9 cellular contexts compared by ENCODE assay signal in the genomic region with DNA sequence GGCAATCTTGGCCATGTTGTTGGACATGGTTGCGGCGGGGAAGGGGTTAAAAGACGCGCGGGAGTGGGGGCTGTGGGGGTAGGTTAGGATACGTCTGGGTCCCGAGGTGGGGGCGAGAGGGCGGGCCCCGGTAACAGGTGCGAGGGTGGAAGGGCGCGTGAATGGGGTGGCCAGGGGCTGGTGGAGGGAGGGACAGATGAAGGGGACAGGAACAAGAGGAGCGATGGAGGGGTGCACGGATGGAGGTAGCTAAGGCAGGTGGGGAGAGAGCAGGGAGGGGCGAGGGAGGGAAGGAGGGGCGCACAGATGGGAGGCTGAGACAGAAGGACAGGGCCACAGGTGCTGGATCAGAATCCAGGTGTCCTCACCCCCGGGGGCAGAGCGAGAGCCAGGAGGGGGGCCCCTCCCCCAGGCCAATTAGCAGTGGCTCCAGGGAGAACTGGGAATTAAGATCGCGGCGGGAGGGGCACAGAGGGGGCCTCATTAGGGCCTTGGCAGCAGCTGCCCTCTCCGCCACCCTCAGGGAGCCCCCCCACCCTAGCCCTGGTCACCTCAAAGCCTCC. TPM values are rescaled to one million over a fixed set of nuclear protein-coding genes. Genes with fewer than 3 reads are reported as not detected.
DNase-seq lines count a peak whose midpoint lies in the region; ATAC-seq and TF ChIP-seq lines count a peak whose summit lies in the region.
"Had no signal": no experiment of that assay in that cellular context is flagged by ENCODE, and none has a peak within 500 bp of the region (broad histone marks: within the 10 kb centered on the region; RNA-seq: fewer than 3 reads in every experiment).

No MANE protein-coding gene starts in this region.

- WGBS in heart right ventricle, 2 donors: 8 to 11% methylated on average over 23 of the region's 23 CpGs

- H3K36me3 ChIP-seq in heart right ventricle (no peaks in the 10 kb centered on the region), RWPE2 (ENCODE audit: low read depth) (no peaks in the 10 kb centered on the region), tibial artery (no peaks in the 10 kb centered on the region)

- H3K4me1 ChIP-seq in heart right ventricle (peaks cover 3 to 65% (median 36%) of the 10 kb centered on the region in 9 donors), RWPE2 (ENCODE audit: insufficient read depth, poor library complexity, severe bottlenecking) (peaks cover 8% of the 10 kb centered on the region), tibial artery (peaks cover 0 to 40% (median 30%) of the 10 kb centered on the region in 4 donors)

- TF ChIP-seq CTCF in heart right ventricle (IDR thresholded peaks at IDR 0.05): no peak
- TF ChIP-seq CTCF in RWPE2 (IDR thresholded peaks at IDR 0.05; ENCODE audit: poor library complexity, severe bottlenecking): no peak
- no peak for TF ChIP-seq CTCF in foreskin fibroblast (IDR thresholded peaks at IDR 0.05; ENCODE audit: low read depth, low read length)
- TF ChIP-seq CTCF in tibial artery (IDR thresholded peaks at IDR 0.05): no peak

- DNase-seq in heart right ventricle (no peak), Right ventricle myocardium superior (no peak), RWPE2 (ENCODE audit: low spot score) (peak; percentile 60), foreskin fibroblast (no peak), tibial artery (no peak), NCI-H2196 treated with DMSO at 0.1 percent for 48 hours (lab: John Stamatoyannopoulos, UW; ENCODE audit: unreplicated experiment) (no peak)

- H3K4me3 ChIP-seq in heart right ventricle (peak overlapping the region in 6 of 10 donors; percentile 26 to 48 (median 38)), RWPE2 (ENCODE audit: severe bottlenecking) (peak overlapping the region; percentile 27), foreskin fibroblast (ENCODE audit: low read depth in 1 of 2, low read length in 2 of 2) (peak overlapping the region; percentile 26 to 29), tibial artery (peak overlapping the region; percentile 45 to 53)

- no peak for ATAC-seq in heart right ventricle
- ATAC-seq in Right ventricle myocardium superior (ENCODE audit: poor library complexity): no peak
- ATAC-seq in RWPE2 (ENCODE audit: low read depth): no peak
- ATAC-seq in GM21381 (IDR thresholded peaks at IDR 0.05; ENCODE audit: unreplicated experiment): no peak
- no peak for ATAC-seq in GM19035 (IDR thresholded peaks at IDR 0.05; ENCODE audit: unreplicated experiment)

- intact Hi-C loops in heart right ventricle (cut with DNase I) (no loop called here), Right ventricle myocardium superior (cut with DNase I) (no loop called here), tibial artery (cut with DNase I; ENCODE audit: low total_unique reads) (no loop called here)

- H3K27me3 ChIP-seq in heart right ventricle (peaks cover 0 to 69% (median 4%) of the 10 kb centered on the region in 7 donors), RWPE2 (ENCODE audit: insufficient read depth, poor library complexity, severe bottlenecking) (peaks cover 35% of the 10 kb centered on the region), tibial artery (no peaks in the 10 kb centered on the region)

- H3K9me3 ChIP-seq in heart right ventricle: no peaks in the 10 kb centered on the region
- H3K9me3 ChIP-seq in RWPE2 (ENCODE audit: severe bottlenecking): no peaks in the 10 kb centered on the region
- no peaks in the 10 kb centered on the region for H3K9me3 ChIP-seq in tibial artery

- no peak overlapping the region for H3K27ac ChIP-seq in heart right ventricle
- no peak overlapping the region for H3K27ac ChIP-seq in RWPE2 (ENCODE audit: poor library complexity, severe bottlenecking)
- peak overlapping the region; percentile 33 to 65 for H3K27ac ChIP-seq in tibial artery
- H3K27ac ChIP-seq: epithelial cell of prostate had no signal

RNA-seq across cellular contexts. Expression of a gene that starts 1.3 kb away (rescaled TPM):
- total RNA-seq in heart right ventricle: 1 to 10 TPM in 2 of 10 donors, not detected in 8; 1.9 to 5.9 TPM
- polyA plus RNA-seq in heart right ventricle: not detected
- total RNA-seq in Right ventricle myocardium superior: not detected

RNA-seq across cellular contexts. Expression of a gene that starts 9.8 kb away (rescaled TPM):
- total RNA-seq in heart right ventricle: 10 to 100 TPM in 1 of 10 donors, 1 to 10 TPM in 9; 1.4 to 13.7 (median 2.6) TPM
- 1 to 10 TPM; 5.5 to 8.5 TPM for polyA plus RNA-seq in heart right ventricle
- 2.6 TPM for total RNA-seq in Right ventricle myocardium superior

RNA-seq across cellular contexts. Expression of a gene that starts 26.2 kb away (rescaled TPM):
- 10 to 100 TPM in 7 of 10 donors, 1 to 10 TPM in 3; 6.9 to 29.3 (median 14.9) TPM for total RNA-seq in heart right ventricle
- polyA plus RNA-seq in heart right ventricle: 1 to 10 TPM; 3.9 to 5.0 TPM
- total RNA-seq in Right ventricle myocardium superior: 15.2 TPM

RNA-seq across cellular contexts. Expression of a gene that starts 33.6 kb away (rescaled TPM):
- 100 to 1,000 TPM; 214 to 488 (median 287) TPM for total RNA-seq in heart right ventricle
- polyA plus RNA-seq in heart right ventricle: 100 to 1,000 TPM; 304 to 370 TPM
- 326 TPM for total RNA-seq in Right ventricle myocardium superior

Comparison
In these comparisons a context has a peak if more than half of its experiments do, and no peak if none do; other contexts are left out.
1. H3K27ac ChIP-seq: peak in tibial artery (2 of 2); none in heart right ventricle (0 of 10) and RWPE2 (single experiment).
2. Peak in every context shown above with its lines, with median percentiles within 50 percentile points of each other: H3K4me3 ChIP-seq.